Comparison of ENCODE assay signal across 8 cellular contexts in the genomic region with DNA sequence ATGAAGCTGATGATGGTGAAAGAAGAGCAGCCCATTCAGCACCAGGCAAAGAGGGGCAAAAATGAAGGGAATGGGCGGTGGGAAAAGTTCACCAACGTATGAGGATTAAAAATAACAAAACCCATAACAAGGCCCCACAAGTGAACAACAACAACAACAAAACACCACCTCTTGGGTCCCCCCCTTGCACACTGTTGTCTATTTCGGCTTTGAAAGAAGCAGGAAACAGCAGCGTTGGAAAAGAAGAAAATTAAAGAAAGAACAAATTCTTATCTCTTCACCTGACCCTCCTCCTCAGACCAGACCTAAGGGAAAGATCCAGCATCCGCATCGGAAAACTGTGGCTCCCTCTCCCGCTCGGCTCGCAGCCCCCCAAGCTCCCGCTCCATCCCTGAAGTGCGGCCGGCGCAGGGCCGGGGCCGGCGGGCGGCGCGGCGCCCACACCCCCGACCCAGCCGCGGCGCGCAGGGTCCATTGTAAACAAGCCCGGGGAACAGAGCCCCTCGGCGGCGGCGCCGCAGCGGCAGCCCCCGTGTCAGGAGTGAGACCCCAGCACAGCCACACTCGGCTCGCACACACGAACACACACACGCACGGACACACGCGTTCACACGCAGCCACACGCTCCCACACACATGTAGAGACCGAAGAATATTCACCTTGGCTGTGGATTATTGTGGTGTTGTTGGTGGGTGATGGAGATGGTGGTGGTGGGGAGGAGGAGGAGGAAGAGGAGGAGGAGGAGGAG. TPM values are rescaled to one million over a fixed set of nuclear protein-coding genes. Genes with fewer than 3 reads are reported as not detected.
DNase-seq lines count a peak whose midpoint lies in the region; ATAC-seq and TF ChIP-seq lines count a peak whose summit lies in the region.

No MANE protein-coding gene starts in this region.

- peaks cover 0 to 8% (median 2%) of the 10 kb centered on the region in 3 donors for H3K36me3 Mint-ChIP-seq in naive thymus-derived CD8-positive, alpha-beta T cell

- H3K27me3 Mint-ChIP-seq in naive thymus-derived CD8-positive, alpha-beta T cell, result peaks cover 0 to 5% (median 0%) of the 10 kb centered on the region in 5 donors

- peak overlapping the region; percentile 86 to 99 (median 94) for H3K4me3 Mint-ChIP-seq in naive thymus-derived CD8-positive, alpha-beta T cell

- H3K27ac Mint-ChIP-seq in naive thymus-derived CD8-positive, alpha-beta T cell, result peak overlapping the region; percentile 97 to 100 (median 99)

- in situ Hi-C loops in ACHN (cut with HindIII; ENCODE audit: low pct_ligation_motif_present, low pct_unique_long_range_greater_than_20kb, low sequenced_read_pairs), result no loop called here

- H3K9me3 Mint-ChIP-seq in naive thymus-derived CD8-positive, alpha-beta T cell, result peaks cover 0 to 4% (median 0%) of the 10 kb centered on the region in 9 donors

- TF ChIP-seq CTCF in epithelial cell of esophagus (IDR thresholded peaks at IDR 0.05; ENCODE audit: insufficient read depth, low read depth, low read length, missing control alignments), result no peak

- H3K4me3 ChIP-seq in epithelial cell of esophagus (ENCODE audit: low read length), result peak overlapping the region; percentile 94

- POLR2A ChIA-PET in naive thymus-derived CD8-positive, alpha-beta T cell (lab: Charles Lee), result interaction anchor here (0.6 to 2.4 kb wide), 5 partner anchors 20 to 772 kb away, joined by 3 to 16 read pairs (median 4); no protein-coding TSS in a partner anchor

- DNase-seq in stimulated activated CD4-positive, alpha-beta T cell treated with anti-CD3 and anti-CD28 coated beads, Interleukin-4, amount 100 ng/mL, for 24 hours, result peak; percentile 7
- DNase-seq in stimulated activated CD4-positive, alpha-beta T cell treated with anti-CD3 and anti-CD28 coated beads, Interleukin-1b, Interleukin-23, amount 100 ng/mL, for 48 hours, result no peak
- DNase-seq in epithelial cell of esophagus (ENCODE audit: low read depth) (no peak), COR-L47 (lab: John Stamatoyannopoulos, UW) (no peak), HCEC 1CT (no peak), ACHN (no peak)
- DNase-seq in naive thymus-derived CD8-positive, alpha-beta T cell, result peak in 5 of 10 donors; percentile 2 to 60 (median 41)

- ATAC-seq in SK-N-SH treated with all-trans-retinoic acid at 6 μM for 48 hours, result peak; percentile 18
- peak in 1 of 2 donors; percentile 39 for ATAC-seq in naive thymus-derived CD8-positive, alpha-beta T cell

- peaks cover 25 to 62% (median 58%) of the 10 kb centered on the region in 4 donors for H3K4me1 Mint-ChIP-seq in naive thymus-derived CD8-positive, alpha-beta T cell

TF ChIP-seq in SK-N-SH treated with all-trans-retinoic acid at 6 μM for 48 hours, 23 proteins besides CTCF, POLR2A, EP300 and RAD21:
- TF ChIP-seq, protein P1, sequence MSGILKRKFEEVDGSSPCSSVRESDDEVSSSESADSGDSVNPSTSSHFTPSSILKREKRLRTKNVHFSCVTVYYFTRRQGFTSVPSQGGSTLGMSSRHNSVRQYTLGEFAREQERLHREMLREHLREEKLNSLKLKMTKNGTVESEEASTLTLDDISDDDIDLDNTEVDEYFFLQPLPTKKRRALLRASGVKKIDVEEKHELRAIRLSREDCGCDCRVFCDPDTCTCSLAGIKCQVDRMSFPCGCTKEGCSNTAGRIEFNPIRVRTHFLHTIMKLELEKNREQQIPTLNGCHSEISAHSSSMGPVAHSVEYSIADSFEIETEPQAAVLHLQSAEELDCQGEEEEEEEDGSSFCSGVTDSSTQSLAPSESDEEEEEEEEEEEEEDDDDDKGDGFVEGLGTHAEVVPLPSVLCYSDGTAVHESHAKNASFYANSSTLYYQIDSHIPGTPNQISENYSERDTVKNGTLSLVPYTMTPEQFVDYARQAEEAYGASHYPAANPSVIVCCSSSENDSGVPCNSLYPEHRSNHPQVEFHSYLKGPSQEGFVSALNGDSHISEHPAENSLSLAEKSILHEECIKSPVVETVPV (CRISPR knock-in tag; IDR thresholded peaks at IDR 0.05), result no peak
- TF ChIP-seq, protein P2, sequence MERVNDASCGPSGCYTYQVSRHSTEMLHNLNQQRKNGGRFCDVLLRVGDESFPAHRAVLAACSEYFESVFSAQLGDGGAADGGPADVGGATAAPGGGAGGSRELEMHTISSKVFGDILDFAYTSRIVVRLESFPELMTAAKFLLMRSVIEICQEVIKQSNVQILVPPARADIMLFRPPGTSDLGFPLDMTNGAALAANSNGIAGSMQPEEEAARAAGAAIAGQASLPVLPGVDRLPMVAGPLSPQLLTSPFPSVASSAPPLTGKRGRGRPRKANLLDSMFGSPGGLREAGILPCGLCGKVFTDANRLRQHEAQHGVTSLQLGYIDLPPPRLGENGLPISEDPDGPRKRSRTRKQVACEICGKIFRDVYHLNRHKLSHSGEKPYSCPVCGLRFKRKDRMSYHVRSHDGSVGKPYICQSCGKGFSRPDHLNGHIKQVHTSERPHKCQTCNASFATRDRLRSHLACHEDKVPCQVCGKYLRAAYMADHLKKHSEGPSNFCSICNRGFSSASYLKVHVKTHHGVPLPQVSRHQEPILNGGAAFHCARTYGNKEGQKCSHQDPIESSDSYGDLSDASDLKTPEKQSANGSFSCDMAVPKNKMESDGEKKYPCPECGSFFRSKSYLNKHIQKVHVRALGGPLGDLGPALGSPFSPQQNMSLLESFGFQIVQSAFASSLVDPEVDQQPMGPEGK (CRISPR knock-in tag; IDR thresholded peaks at IDR 0.05; ENCODE audit: borderline replicate concordance), result no peak
- TF ChIP-seq GLIS3 (CRISPR knock-in tag; IDR thresholded peaks at IDR 0.05) (no peak), SNAI2 (CRISPR knock-in tag; IDR thresholded peaks at IDR 0.05) (no peak), TCF4 (CRISPR knock-in tag; IDR thresholded peaks at IDR 0.05; ENCODE audit: borderline replicate concordance) (no peak), ZFP30 (CRISPR knock-in tag; IDR thresholded peaks at IDR 0.05) (no peak)

RNA-seq across cellular contexts. Expression of a gene that starts 0.5 kb away (rescaled TPM):
- 10 to 100 TPM; 22.3 to 25.0 TPM for total RNA-seq in naive thymus-derived CD8-positive, alpha-beta T cell
- polyA plus RNA-seq in naive thymus-derived CD8-positive, alpha-beta T cell, result 1 to 10 TPM; 4.1 to 4.5 (median 4.2) TPM
